In genomic region chr11:12783765-12784164, GRCh38 we compare ENCODE assay signal across 16 cellular contexts.
DNase-seq lines count a peak whose midpoint lies in the region; ATAC-seq and TF ChIP-seq lines count a peak whose summit lies in the region.
"Had no signal": no experiment of that assay in that cellular context is flagged by ENCODE, and none has a peak within 500 bp of the region (broad histone marks: within the 10 kb centered on the region; RNA-seq: fewer than 3 reads in every experiment).

No MANE protein-coding gene starts in this region.

- DNase-seq in Caco-2 (no peak), IMR-90 (no peak), psoas muscle (no peak), natural killer cell (no peak), NCI-H2227 (lab: John Stamatoyannopoulos, UW; ENCODE audit: unreplicated experiment) (no peak), Right ventricle myocardium superior (no peak), esophagus squamous epithelium (lab: John Stamatoyannopoulos, UW) (no peak)
- DNase-seq: CD8-positive, alpha-beta T cell; COR-L47; DND-41; GF-D8; H7 had no signal

- no peak overlapping the region for H3K4ac ChIP-seq in IMR-90 (ENCODE audit: low read depth, low read length)

- H2AK5ac ChIP-seq in IMR-90 (ENCODE audit: low read depth, low read length), result no peak overlapping the region

- CTCF ChIA-PET in Caco-2 (lab: Charles Lee), result no interaction called here
- CTCF ChIA-PET in IMR-90 (lab: Yijun Ruan, JAX), result no interaction called here

- H4K91ac ChIP-seq in IMR-90 (ENCODE audit: insufficient read depth, low read depth, low read length), result no peak overlapping the region

- TF ChIP-seq POLR2A in IMR-90 (IDR thresholded peaks at IDR 0.05; ENCODE audit: low read depth, low read length) (no peak), esophagus squamous epithelium (IDR thresholded peaks at IDR 0.05) (no peak)

- H3K36me3 Mint-ChIP-seq in Caco-2 (ENCODE audit: insufficient read depth, unreplicated experiment) (peaks cover 43% of the 10 kb centered on the region), natural killer cell (no peaks in the 10 kb centered on the region)
- H3K36me3 Mint-ChIP-seq: CD14-positive monocyte; CD8-positive, alpha-beta T cell had no signal

- no peak for TF ChIP-seq CTCF in Caco-2 (IDR thresholded peaks at IDR 0.05; ENCODE audit: insufficient read depth in 1 of 2, low read depth in 1 of 2, low read length in 1 of 2, severe bottlenecking in 1 of 2, unreplicated experiment in 1 of 2)
- TF ChIP-seq CTCF in IMR-90 (conservative IDR thresholded peaks at IDR 0.05; ENCODE audit: low read depth, low read length), result no peak
- no peak for TF ChIP-seq CTCF in psoas muscle (IDR thresholded peaks at IDR 0.05)
- TF ChIP-seq CTCF in natural killer cell (IDR thresholded peaks at IDR 0.05), result no peak
- TF ChIP-seq CTCF in esophagus squamous epithelium (IDR thresholded peaks at IDR 0.05), result no peak

- H3K36me3 ChIP-seq in Caco-2 (ENCODE audit: control insufficient read depth, insufficient read depth, low read length) (no peaks in the 10 kb centered on the region), IMR-90 (ENCODE audit: control insufficient read depth, insufficient read depth, low read length) (peaks cover 10% of the 10 kb centered on the region), mesodermal cell (ENCODE audit: control insufficient read depth, insufficient read depth, low read length) (peaks cover 67% of the 10 kb centered on the region), psoas muscle (ENCODE audit: insufficient read depth in 1 of 2, low read depth in 1 of 2) (no peaks in the 10 kb centered on the region), esophagus squamous epithelium (no peaks in the 10 kb centered on the region)

- no peak overlapping the region for H2BK20ac ChIP-seq in IMR-90 (ENCODE audit: low read depth, low read length)

- H3K4me1 Mint-ChIP-seq in Caco-2 (ENCODE audit: low read depth, unreplicated experiment) (peaks cover 20% of the 10 kb centered on the region), natural killer cell (no peaks in the 10 kb centered on the region)
- H3K4me1 Mint-ChIP-seq: CD14-positive monocyte had no signal

- H3K27ac Mint-ChIP-seq in Caco-2 (ENCODE audit: unreplicated experiment), result peak overlapping the region; percentile 3
- H3K27ac Mint-ChIP-seq in natural killer cell, result no peak overlapping the region
- H3K27ac Mint-ChIP-seq: CD14-positive monocyte; CD8-positive, alpha-beta T cell had no signal

- WGBS in IMR-90 (ENCODE audit: extremely low coverage in 2 of 2, insufficient read length in 1 of 2), 2 experiments, result 100% methylated on average over 2 of the region's 2 CpGs; no CpG with 5 or more reads in 1 of the 2 experiments
- 100% methylated on average over 1 to 2 of the region's 2 CpGs for WGBS in mesodermal cell (ENCODE audit: insufficient coverage in 2 of 2), 2 experiments
- 56 to 93% (median 62%) methylated on average over 2 of the region's 2 CpGs for WGBS in psoas muscle, 3 donors
- WGBS in esophagus squamous epithelium, 2 donors, result 92 to 94% methylated on average over 2 of the region's 2 CpGs

- in situ Hi-C loops in IMR-90 (cut with MboI; ENCODE audit: low sequenced_read_pairs), result no loop called here

- no peak overlapping the region; the same call in 1 of the 2 replicates for H3K14ac ChIP-seq in IMR-90 (replicated peaks; ENCODE audit: low read depth, low read length)

- H3K27me3 ChIP-seq in Caco-2 (replicated peaks; ENCODE audit: control insufficient read depth, insufficient read depth, low read length) (no peaks in the 10 kb centered on the region), IMR-90 (ENCODE audit: control insufficient read depth, insufficient read depth, low read length) (no peaks in the 10 kb centered on the region), psoas muscle (ENCODE audit: insufficient read depth in 3 of 3, low read length in 2 of 3) (no peaks in the 10 kb centered on the region), esophagus squamous epithelium (no peaks in the 10 kb centered on the region)

- no peak overlapping the region for H2AFZ ChIP-seq in IMR-90 (replicated peaks; ENCODE audit: low read length, poor library complexity)

- no peak overlapping the region for H2BK5ac ChIP-seq in IMR-90 (ENCODE audit: low read depth, low read length, poor library complexity, severe bottlenecking)

- ATAC-seq in IMR-90 (ENCODE audit: low read depth), result no peak
- no peak for ATAC-seq in psoas muscle
- ATAC-seq in natural killer cell, result no peak
- ATAC-seq in Right ventricle myocardium superior (ENCODE audit: poor library complexity), result no peak
- ATAC-seq: CD8-positive, alpha-beta T cell; HepG2 had no signal

- H3K9me3 ChIP-seq in Caco-2, result no peaks in the 10 kb centered on the region
- H3K9me3 ChIP-seq in IMR-90 (ENCODE audit: control insufficient read depth, insufficient read depth, low read length), result no peaks in the 10 kb centered on the region
- no peaks in the 10 kb centered on the region for H3K9me3 ChIP-seq in mesodermal cell (ENCODE audit: control insufficient read depth, low read length)
- H3K9me3 ChIP-seq in psoas muscle, result no peaks in the 10 kb centered on the region
- H3K9me3 ChIP-seq in esophagus squamous epithelium, result no peaks in the 10 kb centered on the region

- H2BK15ac ChIP-seq in IMR-90 (ENCODE audit: low read depth, low read length), result no peak overlapping the region

- peaks cover 37 to 71% of the 10 kb centered on the region in 2 experiments for H3K79me1 ChIP-seq in IMR-90 (ENCODE audit: low read depth in 1 of 2, low read length in 2 of 2)

- POLR2A ChIA-PET in Caco-2 (lab: Charles Lee), result interaction anchor here (0.6 kb wide), 1 partner anchor 102 kb away, joined by 6 read pairs; no protein-coding TSS in a partner anchor
- POLR2A ChIA-PET in IMR-90 (lab: Charles Lee; ENCODE audit: unreplicated experiment), result no interaction called here

- no peak overlapping the region for H2BK120ac ChIP-seq in IMR-90 (ENCODE audit: low read depth, low read length)

- H3K27ac ChIP-seq in IMR-90 (ENCODE audit: insufficient read depth, low read length) (no peak overlapping the region), mesodermal cell (ENCODE audit: low read depth, low read length, severe bottlenecking) (peak overlapping the region; percentile 13), psoas muscle (peak overlapping the region; percentile 73), esophagus squamous epithelium (no peak overlapping the region)
- H3K27ac ChIP-seq: 22Rv1 had no signal

- H2AK9ac ChIP-seq in IMR-90 (replicated peaks; ENCODE audit: low read depth, low read length, poor library complexity), result no peak overlapping the region

- peaks cover 57% of the 10 kb centered on the region for H4K20me1 ChIP-seq in IMR-90 (ENCODE audit: insufficient read depth, low read length)

- H4K8ac ChIP-seq in IMR-90 (ENCODE audit: low read depth in 2 of 2, low read length in 2 of 2), result no peak overlapping the region; a peak in 2 of 4 replicates

- no peak overlapping the region for H3K4me2 ChIP-seq in IMR-90 (ENCODE audit: low read depth, low read length)

- H4K5ac ChIP-seq in IMR-90 (ENCODE audit: low read depth, low read length), result no peak overlapping the region

- H3K9me3 Mint-ChIP-seq in Caco-2 (ENCODE audit: unreplicated experiment) (peaks cover 8% of the 10 kb centered on the region), natural killer cell (no peaks in the 10 kb centered on the region)
- H3K9me3 Mint-ChIP-seq: CD8-positive, alpha-beta T cell had no signal

- H3K4me3 Mint-ChIP-seq in Caco-2 (ENCODE audit: unreplicated experiment), result no peak overlapping the region
- H3K4me3 Mint-ChIP-seq in natural killer cell, result no peak overlapping the region
- H3K4me3 Mint-ChIP-seq: CD14-positive monocyte; CD8-positive, alpha-beta T cell had no signal

- no peak overlapping the region for H3K9ac ChIP-seq in IMR-90 (ENCODE audit: low read depth, low read length)

- 0 out of 2 replicates have a peak overlapping the region, but pooled peaks have one; percentile 48 for H3K23ac ChIP-seq in IMR-90 (ENCODE audit: low read depth, low read length)

- H3K56ac ChIP-seq in IMR-90 (ENCODE audit: extremely low read depth, insufficient read depth, low read length), result no peak overlapping the region

- BruUV-seq in Caco-2 (replicated peaks; lab: Mats Ljungman, UMichigan) (no TSS peak), IMR-90 (replicated peaks; lab: Mats Ljungman, UMichigan) (no TSS peak)

- H3K4me3 ChIP-seq in Caco-2 (ENCODE audit: low read depth, low read length), result no peak overlapping the region
- H3K4me3 ChIP-seq in IMR-90 (ENCODE audit: insufficient read depth, low read depth, low read length), result no peak overlapping the region
- no peak overlapping the region for H3K4me3 ChIP-seq in mesodermal cell (ENCODE audit: extremely low read depth, insufficient read depth, low read length, poor library complexity, severe bottlenecking)
- H3K4me3 ChIP-seq in psoas muscle, result no peak overlapping the region
- no peak overlapping the region for H3K4me3 ChIP-seq in esophagus squamous epithelium

- H3K27me3 Mint-ChIP-seq in Caco-2 (ENCODE audit: insufficient read depth, unreplicated experiment) (no peaks in the 10 kb centered on the region), natural killer cell (ENCODE audit: low read depth in 2 of 2) (peaks cover 17 to 35% of the 10 kb centered on the region in 2 donors)

- no peak for TF ChIP-seq RAD21 in IMR-90 (IDR thresholded peaks at IDR 0.05; ENCODE audit: low read length)

- intact Hi-C loops in Caco-2 (cut with micrococcal nuclease; ENCODE audit: unreplicated experiment), result loop anchor here (1.0 kb wide), 1 partner anchor 452 kb away; no protein-coding TSS in a partner anchor
- intact Hi-C loops in IMR-90 (cut with micrococcal nuclease), result no loop called here
- intact Hi-C loops in psoas muscle (cut with DNase I), result no loop called here
- intact Hi-C loops in natural killer cell (cut with micrococcal nuclease), result no loop called here
- intact Hi-C loops in Right ventricle myocardium superior (cut with DNase I), result no loop called here
- intact Hi-C loops in esophagus squamous epithelium (cut with DNase I), result no loop called here

- H3K18ac ChIP-seq in IMR-90 (ENCODE audit: low read depth, low read length), result no peak overlapping the region

- dilution Hi-C loops in IMR-90 (cut with HindIII; ENCODE audit: low sequenced_read_pairs, unreplicated experiment), result no loop called here

- H3K9me1 ChIP-seq in IMR-90 (ENCODE audit: insufficient read depth, low read length), result peaks cover 38% of the 10 kb centered on the region

- H3K4me1 ChIP-seq in Caco-2 (peaks cover 3% of the 10 kb centered on the region; the same call in 1 of the 2 replicates), IMR-90 (ENCODE audit: control insufficient read depth, insufficient read depth, low read length) (peaks cover 17% of the 10 kb centered on the region), mesodermal cell (ENCODE audit: control insufficient read depth, insufficient read depth, low read length, poor library complexity, severe bottlenecking) (peaks cover 26% of the 10 kb centered on the region), psoas muscle (peaks cover 64% of the 10 kb centered on the region), esophagus squamous epithelium (peaks cover 0 to 32% (median 0%) of the 10 kb centered on the region in 3 donors)

TF ChIP-seq in IMR-90, 13 proteins besides CTCF, POLR2A, EP300 and RAD21 (continues in another document):
- TF ChIP-seq MAFK (IDR thresholded peaks at IDR 0.05; ENCODE audit: low read depth, low read length) (no peak), NFE2L2 (IDR thresholded peaks at IDR 0.05; ENCODE audit: low read depth, low read length) (no peak), BHLHE40 (IDR thresholded peaks at IDR 0.05; ENCODE audit: low read depth, low read length) (no peak), MXI1 (IDR thresholded peaks at IDR 0.05; ENCODE audit: borderline replicate concordance, low read depth, low read length) (no peak)

Comparison
In these comparisons a context has a peak if more than half of its experiments do, and no peak if none do; other contexts are left out.
1. H3K27ac ChIP-seq: peak in mesodermal cell (single experiment) and psoas muscle (single experiment); none in IMR-90 (single experiment) and esophagus squamous epithelium (0 of 4).